In genomic region chr4:149321438-149321837, GRCh38 we compare ENCODE assay signal across 39 cellular contexts.
"Had no signal": no experiment of that assay in that cellular context is flagged by ENCODE, and none has a peak within 500 bp of the region (broad histone marks: within the 10 kb centered on the region; RNA-seq: fewer than 3 reads in every experiment).

No MANE protein-coding gene starts in this region.

- ATAC-seq: activated naive CD4-positive, alpha-beta T cell treated with anti-CD3 and anti-CD28 coated beads, Interleukin-2, amount 50 U/mL, for 72 hours; activated naive CD8-positive, alpha-beta T cell treated with anti-CD3 and anti-CD28 coated beads, Interleukin-2, amount 50 U/mL, for 24 hours; activated T-cell treated with anti-CD3 and anti-CD28 coated beads, Interleukin-2, amount 50 U/mL, for 4 hours; activated T-cell treated with anti-CD3 and anti-CD28 coated beads, Interleukin-2, amount 50 U/mL, for 72 hours; activated T-helper 17 cell treated with anti-CD3 and anti-CD28 coated beads, Interleukin-2, amount 50 U/mL, for 72 hours; body of pancreas had no signal

- FAIRE-seq: bronchial epithelial cell had no signal

- H3K4me3 ChIP-seq: adrenal gland, ascending aorta, body of pancreas, breast epithelium, cardiac muscle cell had no signal

- H3K4me1 ChIP-seq: adrenal gland, ascending aorta, body of pancreas, breast epithelium had no signal

- H3K36me3 ChIP-seq: adrenal gland, ascending aorta, brain microvascular endothelial cell, breast epithelium, cardiac muscle cell had no signal

- H3K4me3 Mint-ChIP-seq: activated naive CD4-positive, alpha-beta T cell treated with anti-CD3 and anti-CD28 coated beads for 36 hours; activated naive CD4-positive, alpha-beta T cell treated with anti-CD3 and anti-CD28 coated beads, Interleukin-2, amount 10 ng/mL, durations not matched to agents 7 days and 5 days; activated naive CD4-positive, alpha-beta T cell treated with anti-CD3 and anti-CD28 coated beads, Interleukin-2, amount 50 U/mL, for 24 hours; activated naive CD8-positive, alpha-beta T cell; activated naive CD8-positive, alpha-beta T cell treated with anti-CD3 and anti-CD28 coated beads for 36 hours; activated naive CD8-positive, alpha-beta T cell treated with anti-CD3 and anti-CD28 coated beads, Interleukin-2, amount 10 ng/mL, durations not matched to agents 7 days and 5 days; activated naive CD8-positive, alpha-beta T cell treated with anti-CD3 and anti-CD28 coated beads, Interleukin-2, amount 50 U/mL, for 24 hours; activated T-cell treated with anti-CD3 and anti-CD28 coated beads, Interleukin-2, amount 50 U/mL, for 24 hours; activated T-cell treated with anti-CD3 and anti-CD28 coated beads, Interleukin-2, amount 50 U/mL, for 4 hours; activated T-cell treated with anti-CD3 and anti-CD28 coated beads, Interleukin-2, amount 50 U/mL, for 72 hours; activated T-helper 1 cell treated with anti-CD3 and anti-CD28 coated beads, Interleukin-12 subunit alpha, Interleukin-12 subunit beta, Interleukin-2, Interleukin-4 antibody, amounts not matched to agents 30 ng/mL and 10 ng/mL and 1 ng/mL, durations not matched to agents 14 hours and 24 hours and 36 hours; activated T-helper 17 cell treated with anti-CD3 and anti-CD28 coated beads, Interleukin-2, amount 50 U/mL, for 72 hours; brain; central memory CD8-positive, alpha-beta T cell had no signal

- H3K36me3 Mint-ChIP-seq: activated naive CD4-positive, alpha-beta T cell treated with anti-CD3 and anti-CD28 coated beads, Interleukin-2, amount 10 ng/mL, durations not matched to agents 7 days and 5 days; activated naive CD4-positive, alpha-beta T cell treated with anti-CD3 and anti-CD28 coated beads, Interleukin-2, amount 50 U/mL, for 24 hours; activated naive CD4-positive, alpha-beta T cell treated with anti-CD3 and anti-CD28 coated beads, Interleukin-2, amount 50 U/mL, for 72 hours; activated naive CD8-positive, alpha-beta T cell; activated naive CD8-positive, alpha-beta T cell treated with anti-CD3 and anti-CD28 coated beads for 36 hours; activated naive CD8-positive, alpha-beta T cell treated with anti-CD3 and anti-CD28 coated beads, Interleukin-2, amount 10 ng/mL, durations not matched to agents 7 days and 5 days; brain had no signal

- DNase-seq: activated effector memory CD4-positive, alpha-beta T cell treated with anti-CD3 and anti-CD28 coated beads, Interleukin-2, amount 50 U/mL, for 16 hours; activated effector memory CD4-positive, alpha-beta T cell treated with Interleukin-2 at 50 U/mL for 16 hours; activated gamma-delta T cell; activated gamma-delta T cell treated with Interleukin-2 at 50 U/mL for 16 hours; activated naive CD4-positive, alpha-beta T cell; activated naive CD4-positive, alpha-beta T cell treated with anti-CD3 and anti-CD28 coated beads for 36 hours; activated naive CD4-positive, alpha-beta T cell treated with anti-CD3 and anti-CD28 coated beads, Interleukin-2, amount 10 ng/mL, durations not matched to agents 7 days and 5 days; activated naive CD4-positive, alpha-beta T cell treated with anti-CD3 and anti-CD28 coated beads, Interleukin-2, amount 50 U/mL, for 16 hours; activated naive CD4-positive, alpha-beta T cell treated with Interleukin-2 at 50 U/mL for 16 hours; activated naive CD8-positive, alpha-beta T cell treated with anti-CD3 and anti-CD28 coated beads for 36 hours; activated naive CD8-positive, alpha-beta T cell treated with anti-CD3 and anti-CD28 coated beads, Interleukin-2, amount 10 ng/mL, durations not matched to agents 7 days and 5 days; activated naive CD8-positive, alpha-beta T cell treated with anti-CD3 and anti-CD28 coated beads, Interleukin-2, amount 50 U/mL, for 24 hours; activated T-cell treated with anti-CD3 and anti-CD28 coated beads, Interleukin-2, amount 50 U/mL, for 1 hour; activated T-cell treated with anti-CD3 and anti-CD28 coated beads, Interleukin-2, amount 50 U/mL, for 24 hours; activated T-cell treated with anti-CD3 and anti-CD28 coated beads, Interleukin-2, amount 50 U/mL, for 4 hours; activated T-cell treated with anti-CD3 and anti-CD28 coated beads, Interleukin-2, amount 50 U/mL, for 48 hours; activated T-cell treated with anti-CD3 and anti-CD28 coated beads, Interleukin-2, amount 50 U/mL, for 72 hours; adrenal gland; amniotic stem cell; amygdala; anterior cingulate cortex; aorta; body of pancreas; brain microvascular endothelial cell; caudate nucleus; central memory CD4-positive, alpha-beta T cell; cerebellar nuclear complex had no signal

- H3K27ac Mint-ChIP-seq: activated naive CD4-positive, alpha-beta T cell treated with anti-CD3 and anti-CD28 coated beads, Interleukin-2, amount 10 ng/mL, durations not matched to agents 7 days and 5 days; activated naive CD4-positive, alpha-beta T cell treated with anti-CD3 and anti-CD28 coated beads, Interleukin-2, amount 50 U/mL, for 24 hours; activated naive CD4-positive, alpha-beta T cell treated with anti-CD3 and anti-CD28 coated beads, Interleukin-2, amount 50 U/mL, for 72 hours; activated naive CD8-positive, alpha-beta T cell; activated naive CD8-positive, alpha-beta T cell treated with anti-CD3 and anti-CD28 coated beads for 36 hours; activated naive CD8-positive, alpha-beta T cell treated with anti-CD3 and anti-CD28 coated beads, Interleukin-2, amount 10 ng/mL, durations not matched to agents 7 days and 5 days; activated naive CD8-positive, alpha-beta T cell treated with anti-CD3 and anti-CD28 coated beads, Interleukin-2, amount 50 U/mL, for 24 hours; activated T-cell treated with anti-CD3 and anti-CD28 coated beads, Interleukin-2, amount 50 U/mL, for 24 hours; activated T-cell treated with anti-CD3 and anti-CD28 coated beads, Interleukin-2, amount 50 U/mL, for 72 hours; activated T-helper 1 cell treated with anti-CD3 and anti-CD28 coated beads, Interleukin-12 subunit alpha, Interleukin-12 subunit beta, Interleukin-2, Interleukin-4 antibody, amounts not matched to agents 30 ng/mL and 10 ng/mL and 1 ng/mL, durations not matched to agents 14 hours and 24 hours and 36 hours; activated T-helper 17 cell treated with anti-CD3 and anti-CD28 coated beads, Interleukin-2, amount 50 U/mL, for 72 hours; activated T-helper 2 cell treated with anti-CD3 and anti-CD28 coated beads, Interferon-gamma antibody, Interleukin-2, Interleukin-4, amounts not matched to agents 10 μg/mL and 5 μg/mL and 100 μg/mL, durations not matched to agents 14 hours and 24 hours and 36 hours; brain had no signal

- H3K27ac ChIP-seq: adrenal gland, ascending aorta, body of pancreas, brain microvascular endothelial cell, breast epithelium, cardiac muscle cell had no signal

- H3K4me1 Mint-ChIP-seq: activated naive CD4-positive, alpha-beta T cell treated with anti-CD3 and anti-CD28 coated beads, Interleukin-2, amount 10 ng/mL, durations not matched to agents 7 days and 5 days; activated naive CD4-positive, alpha-beta T cell treated with anti-CD3 and anti-CD28 coated beads, Interleukin-2, amount 50 U/mL, for 24 hours; activated naive CD8-positive, alpha-beta T cell treated with anti-CD3 and anti-CD28 coated beads for 36 hours; activated naive CD8-positive, alpha-beta T cell treated with anti-CD3 and anti-CD28 coated beads, Interleukin-2, amount 10 ng/mL, durations not matched to agents 7 days and 5 days; activated naive CD8-positive, alpha-beta T cell treated with anti-CD3 and anti-CD28 coated beads, Interleukin-2, amount 50 U/mL, for 24 hours; activated T-helper 17 cell treated with anti-CD3 and anti-CD28 coated beads, Interleukin-2, amount 50 U/mL, for 72 hours; brain; central memory CD8-positive, alpha-beta T cell had no signal

- H3K27me3 ChIP-seq: adrenal gland, ascending aorta, body of pancreas, brain microvascular endothelial cell, breast epithelium, cardiac muscle cell had no signal

- H3K9me3 ChIP-seq: adrenal gland, ascending aorta, body of pancreas, breast epithelium had no signal

- H3K27me3 Mint-ChIP-seq: activated naive CD4-positive, alpha-beta T cell treated with anti-CD3 and anti-CD28 coated beads, Interleukin-2, amount 10 ng/mL, durations not matched to agents 7 days and 5 days; activated naive CD4-positive, alpha-beta T cell treated with anti-CD3 and anti-CD28 coated beads, Interleukin-2, amount 50 U/mL, for 24 hours; activated naive CD8-positive, alpha-beta T cell; activated naive CD8-positive, alpha-beta T cell treated with anti-CD3 and anti-CD28 coated beads for 36 hours; activated naive CD8-positive, alpha-beta T cell treated with anti-CD3 and anti-CD28 coated beads, Interleukin-2, amount 10 ng/mL, durations not matched to agents 7 days and 5 days; activated naive CD8-positive, alpha-beta T cell treated with anti-CD3 and anti-CD28 coated beads, Interleukin-2, amount 50 U/mL, for 24 hours; activated T-cell treated with anti-CD3 and anti-CD28 coated beads, Interleukin-2, amount 50 U/mL, for 24 hours; activated T-helper 17 cell treated with anti-CD3 and anti-CD28 coated beads, Interleukin-2, amount 50 U/mL, for 72 hours; brain; central memory CD8-positive, alpha-beta T cell had no signal
